23 cellular contexts compared by ENCODE assay signal in the genomic region with DNA sequence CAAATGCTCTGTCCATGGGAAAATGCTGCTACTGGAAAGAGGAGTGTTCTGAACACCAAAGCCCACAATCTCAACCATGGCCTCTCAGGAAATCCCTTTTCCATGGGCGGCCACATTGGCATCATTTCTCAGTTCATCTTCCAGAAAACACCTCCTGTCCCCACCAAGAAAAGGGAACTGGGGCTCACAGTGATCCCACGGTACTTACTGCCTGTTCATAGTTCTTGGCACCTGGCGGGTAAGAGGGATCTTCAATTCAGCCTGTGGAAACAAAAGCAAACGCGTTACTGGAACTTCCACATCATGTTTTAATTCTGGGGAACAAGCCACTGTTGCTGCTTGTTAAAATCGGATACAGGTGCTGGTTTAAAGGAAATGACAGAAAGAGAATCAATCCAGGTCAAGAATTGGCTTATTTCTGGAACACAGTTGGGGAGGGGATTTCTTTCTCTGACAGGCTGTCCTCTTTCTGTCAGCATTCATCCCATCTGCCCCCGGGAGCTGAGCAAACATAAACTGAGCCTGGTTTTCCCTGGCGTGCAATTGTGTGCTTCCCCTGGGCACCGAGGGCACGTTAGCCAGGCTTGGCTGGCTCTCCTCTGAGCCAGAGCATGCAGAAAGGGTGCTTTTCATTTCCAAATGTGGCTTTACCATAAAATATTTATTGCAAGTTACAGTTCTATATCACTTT.
DNase-seq lines count a peak whose midpoint lies in the region; ATAC-seq and TF ChIP-seq lines count a peak whose summit lies in the region.
"Had no signal": no experiment of that assay in that cellular context is flagged by ENCODE, and none has a peak within 500 bp of the region (broad histone marks: within the 10 kb centered on the region; RNA-seq: fewer than 3 reads in every experiment).

No MANE protein-coding gene starts in this region.

- peak overlapping the region; percentile 32 for H3K27ac ChIP-seq in VCaP
- H3K27ac ChIP-seq: esophagus squamous epithelium, gastroesophageal sphincter, lower lobe of right lung, neutrophil, vagina had no signal

- no peak for ATAC-seq in HG02970 (IDR thresholded peaks at IDR 0.05; ENCODE audit: low FRiP score, unreplicated experiment)
- ATAC-seq: gastroesophageal sphincter, lower lobe of right lung had no signal

- DNase-seq in COLO668 (lab: John Stamatoyannopoulos, UW; ENCODE audit: unreplicated experiment), result peak; percentile 36
- DNase-seq in NCI-H1092 treated with DMSO at 0.1 percent for 48 hours (lab: John Stamatoyannopoulos, UW), result peak; percentile 91
- DNase-seq in NCI-H2171 (lab: John Stamatoyannopoulos, UW), result peak; percentile 32
- no peak for DNase-seq in NK-92 treated with Interleukin-12 subunit alpha and Interleukin-12 subunit beta, amount 100 ng/mL, for 24 hours (lab: John Stamatoyannopoulos, UW)
- DNase-seq in MV-4-11 (lab: John Stamatoyannopoulos, UW), result no peak
- no peak for DNase-seq in globus pallidus (ENCODE audit: low spot score)
- DNase-seq: activated B cell treated with CpG ODN at 0.5 μM for 24 hours; activated CD4-positive, alpha-beta T cell treated with anti-CD3 and anti-CD28 coated beads, Interleukin-2, amount 50 U/mL, for 48 hours; activated effector memory CD4-positive, alpha-beta T cell treated with anti-CD3 and anti-CD28 coated beads, Interleukin-2, amount 50 U/mL, for 16 hours; effector memory CD4-positive, alpha-beta T cell; esophagus squamous epithelium; H7; lower lobe of right lung; NCI-H2107; RPMI8226; small intestine; stimulated activated CD4-positive, alpha-beta T cell treated with anti-CD3 and anti-CD28 coated beads, Interleukin-2, amount 100 ng/mL, for 24 hours; stimulated activated naive B cell treated with anti-CD40 and anti-IgM and Interleukin-4, amounts not matched to agents 10 μg/mL and 1 μg/mL and 100 μg/mL, for 72 hours had no signal

- no peak for TF ChIP-seq CTCF in VCaP (conservative IDR thresholded peaks at IDR 0.05)

Comparison
In these comparisons a context has a peak if more than half of its experiments do, and no peak if none do; other contexts are left out.
1. DNase-seq: peak in COLO668 (single experiment), NCI-H1092 treated with DMSO at 0.1 percent for 48 hours (single experiment) and NCI-H2171 (single experiment); none in NK-92 treated with Interleukin-12 subunit alpha and Interleukin-12 subunit beta, amount 100 ng/mL, for 24 hours (single experiment), MV-4-11 (single experiment) and globus pallidus (single experiment).